9 cellular contexts compared by ENCODE assay signal in genomic region chr22:41048791-41049717, GRCh38. TPM values are rescaled to one million over a fixed set of nuclear protein-coding genes. Genes with fewer than 3 reads are reported as not detected.
DNase-seq lines count a peak whose midpoint lies in the region; ATAC-seq, FAIRE-seq and TF ChIP-seq lines count a peak whose summit lies in the region.
"Had no signal": no experiment of that assay in that cellular context is flagged by ENCODE, and none has a peak within 500 bp of the region (broad histone marks: within the 10 kb centered on the region; RNA-seq: fewer than 3 reads in every experiment).

No MANE protein-coding gene starts in this region.

- no peaks in the 10 kb centered on the region for H3K9me3 Mint-ChIP-seq in activated naive CD8-positive, alpha-beta T cell treated with anti-CD3 and anti-CD28 coated beads for 36 hours

- no peaks in the 10 kb centered on the region for H3K36me3 Mint-ChIP-seq in activated naive CD8-positive, alpha-beta T cell treated with anti-CD3 and anti-CD28 coated beads for 36 hours

- H3K4me1 Mint-ChIP-seq in activated naive CD8-positive, alpha-beta T cell treated with anti-CD3 and anti-CD28 coated beads for 36 hours: peaks cover 5% of the 10 kb centered on the region

- in situ Hi-C loops in K562 (cut with MboI): no loop called here

- CTCF ChIA-PET in K562 (lab: Yijun Ruan, JAX; ENCODE audit: low intra/inter-chr PET ratio): interaction anchor here (0.6 kb wide), 1 partner anchor 126 kb away, joined by 3 read pairs; no protein-coding TSS in a partner anchor

- peak overlapping the region; percentile 86 for H2AFZ ChIP-seq in K562 (ENCODE audit: low read depth, low read length)

- intact Hi-C loops in K562 (cut with micrococcal nuclease) (no loop called here), kidney (cut with DNase I) (no loop called here)

- peaks cover 9 to 10% of the 10 kb centered on the region in 2 experiments; a peak in 4 of 5 replicates for H3K4me1 ChIP-seq in K562 (replicated peaks in 1 of 2; ENCODE audit: control insufficient read depth in 2 of 2, insufficient read depth in 2 of 2, low read length in 2 of 2)
- peaks cover 0 to 5% of the 10 kb centered on the region in 2 donors for H3K4me1 ChIP-seq in kidney (ENCODE audit: control insufficient read depth in 1 of 2, insufficient read depth in 1 of 2, low read depth in 1 of 2, low read length in 2 of 2)
- H3K4me1 ChIP-seq in small intestine (ENCODE audit: control insufficient read depth in 2 of 2, insufficient read depth in 1 of 2, low read depth in 1 of 2, low read length in 1 of 2): peaks cover 0 to 2% of the 10 kb centered on the region in 2 donors

- H4K20me1 ChIP-seq in K562 (replicated peaks; ENCODE audit: control insufficient read depth, insufficient read depth, low read length): no peaks in the 10 kb centered on the region

- FAIRE-seq in K562 (lab: Jason Lieb, UNC) (no peak), kidney (lab: Jason Lieb, UNC) (no peak), small intestine (lab: Jason Lieb, UNC) (no peak)
- FAIRE-seq: frontal cortex had no signal

- no peak overlapping the region for H3K27ac Mint-ChIP-seq in activated naive CD8-positive, alpha-beta T cell treated with anti-CD3 and anti-CD28 coated beads for 36 hours

- no peak for TF ChIP-seq POLR2A in K562 (conservative IDR thresholded peaks at IDR 0.05)

- no TSS peak for BruUV-seq in K562 (replicated peaks; lab: Mats Ljungman, UMichigan)

- no peaks in the 10 kb centered on the region for H3K9me3 ChIP-seq in K562 (replicated peaks; ENCODE audit: control insufficient read depth, insufficient read depth, low read depth, low read length)
- no peaks in the 10 kb centered on the region for H3K9me3 ChIP-seq in kidney (ENCODE audit: control insufficient read depth in 1 of 2, low read length in 2 of 2)
- no peaks in the 10 kb centered on the region for H3K9me3 ChIP-seq in small intestine (ENCODE audit: control insufficient read depth, low read depth)

- no peaks in the 10 kb centered on the region for H3K27me3 ChIP-seq in K562 (ENCODE audit: control insufficient read depth in 2 of 2, insufficient read depth in 2 of 2, low read length in 2 of 2)
- no peaks in the 10 kb centered on the region for H3K27me3 ChIP-seq in small intestine (ENCODE audit: control insufficient read depth in 2 of 2, insufficient read depth in 2 of 2, low read length in 2 of 2)

- no peak overlapping the region for H3K27ac ChIP-seq in K562 (ENCODE audit: extremely low read depth, low read depth, low read length)
- H3K27ac ChIP-seq in kidney (ENCODE audit: low read depth in 2 of 2, low read length in 2 of 2): no peak overlapping the region
- H3K27ac ChIP-seq in small intestine (ENCODE audit: low read depth in 1 of 2, low read length in 1 of 2): peak overlapping the region in 1 of 2 donors; percentile 23

- no peak overlapping the region for H3K4me3 Mint-ChIP-seq in activated naive CD8-positive, alpha-beta T cell treated with anti-CD3 and anti-CD28 coated beads for 36 hours

- H3K79me2 ChIP-seq in K562 (ENCODE audit: control insufficient read depth, insufficient read depth, low read length): no peaks in the 10 kb centered on the region

- no peaks in the 10 kb centered on the region for H3K9me1 ChIP-seq in K562 (ENCODE audit: control insufficient read depth, insufficient read depth, low read length)

- peak overlapping the region; percentile 51 for H3K4me2 ChIP-seq in K562 (ENCODE audit: insufficient read depth, low read length)

- H3K4me3 ChIP-seq in K562 (no peak overlapping the region), kidney (ENCODE audit: low read length in 2 of 2) (peak overlapping the region; percentile 56 to 59), small intestine (ENCODE audit: low read depth in 1 of 2, low read length in 2 of 2) (no peak overlapping the region)

- no peak for TF ChIP-seq RAD21 in K562 (CRISPR knock-in tag; conservative IDR thresholded peaks at IDR 0.05 in 1 of 2, IDR thresholded peaks at IDR 0.05 in 1 of 2)

- ATAC-seq in K562: peak; percentile 82
- no peak for ATAC-seq in HG03045 (IDR thresholded peaks at IDR 0.05; ENCODE audit: unreplicated experiment)

- H3K9ac ChIP-seq in K562 (ENCODE audit: insufficient read depth in 1 of 2, low read depth in 2 of 2, low read length in 2 of 2): peak overlapping the region in 1 of 2 experiments; percentile 70; a peak in 2 of 4 replicates
- H3K9ac ChIP-seq in kidney (ENCODE audit: low read length in 2 of 2): peak overlapping the region in 1 of 2 donors; percentile 14

- WGBS in K562 (ENCODE audit: insufficient coverage, low coverage, missing lambda C conversion rate): 33% methylated on average over 30 of the region's 31 CpGs
- 40 to 49% (median 41%) methylated on average over 31 of the region's 31 CpGs for WGBS in small intestine, 3 donors

- no peaks in the 10 kb centered on the region for H3K27me3 Mint-ChIP-seq in activated naive CD8-positive, alpha-beta T cell treated with anti-CD3 and anti-CD28 coated beads for 36 hours

- H3K36me3 ChIP-seq in K562 (ENCODE audit: control insufficient read depth, insufficient read depth, low read length) (no peaks in the 10 kb centered on the region), kidney (ENCODE audit: control insufficient read depth in 1 of 2, insufficient read depth in 2 of 2, low read length in 2 of 2) (no peaks in the 10 kb centered on the region), small intestine (ENCODE audit: control insufficient read depth in 2 of 2, insufficient read depth in 2 of 2, low read length in 2 of 2) (no peaks in the 10 kb centered on the region)

- DNase-seq in H4 (ENCODE audit: low spot score) (peak; percentile 75), K562 (ENCODE audit: extremely low read depth in 1 of 4, low spot score in 3 of 4) (peak; percentile 26 to 34 (median 28)), kidney (peak; percentile 89), small intestine (peak; percentile 35), NCI-H1930 (lab: John Stamatoyannopoulos, UW) (no peak), NCI-H2029 treated with DMSO at 0.1 percent for 48 hours (lab: John Stamatoyannopoulos, UW) (no peak)
- DNase-seq in activated naive CD8-positive, alpha-beta T cell treated with anti-CD3 and anti-CD28 coated beads for 36 hours: no peak

- no peak for TF ChIP-seq EP300 in K562 (IDR thresholded peaks at IDR 0.05; ENCODE audit: low read length)

- TF ChIP-seq CTCF in K562 (IDR thresholded peaks at IDR 0.05 in 2 of 3, conservative IDR thresholded peaks at IDR 0.05 in 1 of 3; ENCODE audit: insufficient read depth in 2 of 3, low read depth in 1 of 3, low read length in 3 of 3) (no peak), kidney (IDR thresholded peaks at IDR 0.05; ENCODE audit: borderline replicate concordance, extremely low read depth, insufficient read depth) (no peak)

- POLR2A ChIA-PET in K562 (lab: Yijun Ruan, JAX): no interaction called here

TF ChIP-seq in K562, 482 proteins besides CTCF, POLR2A, EP300 and RAD21 (continues in another document):
- TF ChIP-seq NR2C2 (CRISPR knock-in tag; IDR thresholded peaks at IDR 0.05): no peak
- TF ChIP-seq NR2C2 (tag; IDR thresholded peaks at IDR 0.05): no peak
- no peak for TF ChIP-seq YBX1 (IDR thresholded peaks at IDR 0.05)
- TF ChIP-seq ZNF224 (CRISPR knock-in tag; IDR thresholded peaks at IDR 0.05): no peak
- no peak for TF ChIP-seq GMEB1 (CRISPR knock-in tag; IDR thresholded peaks at IDR 0.05)
- no peak for TF ChIP-seq ILF3 (IDR thresholded peaks at IDR 0.05; ENCODE audit: borderline replicate concordance)
- no peak for TF ChIP-seq ZNF263 (CRISPR knock-in tag; IDR thresholded peaks at IDR 0.05; ENCODE audit: borderline replicate concordance)
- TF ChIP-seq LEF1 (IDR thresholded peaks at IDR 0.05): no peak

RNA-seq across cellular contexts. Expression of gene EP300, which starts 43.3 kb away (rescaled TPM):
- 27.1 and 30.7 TPM in 2 replicates for total RNA-seq in H4 (2014; rRNA removed; shearing (Covaris generic))
- 119 and 226 TPM in 2 replicates for total RNA-seq in K562 (2011; cell fraction: chromatin; rRNA removed; ENCODE audit: low replicate concordance)
- 62.4 and 69.7 TPM in 2 replicates for total RNA-seq in K562 (2011; cell fraction: nucleolus; rRNA removed)
- 115 and 158 TPM in 2 replicates for total RNA-seq in K562 (2011; cell fraction: nucleoplasm; rRNA removed)
- 10.9 and 12.3 TPM in 2 replicates for total RNA-seq in K562 (2014; rRNA removed)
- total RNA-seq in K562 (2014; rRNA removed; fragmentation: Illumina TruSeq; extraction: Trizol): 12.0 TPM in 2 replicates
- 10.4 and 10.6 TPM in 2 replicates for total RNA-seq in K562 (2015; rRNA removed; fragmentation: Illumina TruSeq; extraction: Trizol)
- total RNA-seq in K562 (2021): 27.9 and 28.6 TPM in 2 replicates
- polyA plus RNA-seq in K562 (2011; rRNA removed): 5.7 and 9.2 TPM in 2 replicates
- polyA plus RNA-seq in K562 (2011; cell fraction: cytosol; rRNA removed): 7.2 and 8.2 TPM in 2 replicates
- 24.3 and 35.7 TPM in 2 replicates for polyA plus RNA-seq in K562 (2011; cell fraction: nucleus; rRNA removed)
- 17.2 and 17.7 TPM in 2 replicates for polyA plus RNA-seq in K562 (2012)
- polyA plus RNA-seq in K562 (2014; fragmentation: Illumina TruSeq; extraction: Trizol): 20.8 and 24.5 TPM in 2 replicates
- 1 to 10 TPM; 2.2 to 4.0 TPM for polyA plus RNA-seq in K562 (2014; fragmentation: Nextera tagmentation; extraction: Ambion mirVana)
- polyA plus RNA-seq in K562 (2014; rRNA removed): 10.5 and 12.7 TPM in 2 replicates
- 26.7 and 40.2 TPM in 2 replicates for polyA minus RNA-seq in K562 (2011; rRNA and poly(A)+ RNA removed)
- 21.4 and 35.3 TPM in 2 replicates for polyA minus RNA-seq in K562 (2011; cell fraction: cytosol; rRNA and poly(A)+ RNA removed)
- polyA minus RNA-seq in K562 (2011; cell fraction: nucleus; rRNA and poly(A)+ RNA removed): 34.9 and 44.5 TPM in 2 replicates
- 76.8 TPM for total RNA-seq in kidney
- 4.1 TPM for polyA plus RNA-seq in kidney (ENCODE audit: insufficient read depth, low read depth, low replicate concordance)
- polyA plus RNA-seq in small intestine: 10 to 100 TPM in 1 of 3 donors, 1 to 10 TPM in 2; 6.9 to 16.8 (median 7.8) TPM
- total RNA-seq in activated naive CD8-positive, alpha-beta T cell treated with anti-CD3 and anti-CD28 coated beads for 36 hours: 10 to 100 TPM; 38.5 to 39.5 TPM

Comparison
In these comparisons a context has a peak if more than half of its experiments do, and no peak if none do; other contexts are left out.
1. DNase-seq: peak in H4 (single experiment), K562 (4 of 4), kidney (single experiment) and small intestine (single experiment); none in NCI-H1930 (0 of 2), activated naive CD8-positive, alpha-beta T cell treated with anti-CD3 and anti-CD28 coated beads for 36 hours (single experiment) and NCI-H2029 treated with DMSO at 0.1 percent for 48 hours (single experiment).
2. H3K4me3 ChIP-seq: peak in kidney (2 of 2); none in K562 (single experiment) and small intestine (0 of 2).